Comparison of ENCODE assay signal across 12 cellular contexts in genomic region chr5:149002053-149002452, GRCh38.
DNase-seq lines count a peak whose midpoint lies in the region; ATAC-seq and TF ChIP-seq lines count a peak whose summit lies in the region.
"Had no signal": no experiment of that assay in that cellular context is flagged by ENCODE, and none has a peak within 500 bp of the region (broad histone marks: within the 10 kb centered on the region; RNA-seq: fewer than 3 reads in every experiment).

No MANE protein-coding gene starts in this region.

- H3K27ac ChIP-seq in RWPE1 (peak overlapping the region; percentile 40; the same call in 1 of the 2 replicates), parathyroid adenoma (no peak overlapping the region)

- H3K27me3 Mint-ChIP-seq in activated CD8-positive, alpha-beta T cell treated with anti-CD3 and anti-CD28 coated beads for 36 hours: peaks cover 19% of the 10 kb centered on the region

- no peaks in the 10 kb centered on the region for H3K36me3 Mint-ChIP-seq in activated CD8-positive, alpha-beta T cell treated with anti-CD3 and anti-CD28 coated beads for 36 hours (ENCODE audit: low read depth)
- H3K36me3 Mint-ChIP-seq: activated naive CD8-positive, alpha-beta T cell treated with anti-CD3 and anti-CD28 coated beads, Interleukin-2, amount 10 ng/mL, durations not matched to agents 7 days and 5 days; T-cell had no signal

- H3K4me3 Mint-ChIP-seq in activated CD8-positive, alpha-beta T cell treated with anti-CD3 and anti-CD28 coated beads for 36 hours: no peak overlapping the region
- H3K4me3 Mint-ChIP-seq: activated naive CD8-positive, alpha-beta T cell treated with anti-CD3 and anti-CD28 coated beads, Interleukin-2, amount 10 ng/mL, durations not matched to agents 7 days and 5 days; T-cell had no signal

- no peak overlapping the region for H3K9ac ChIP-seq in parathyroid adenoma

- no peak overlapping the region for H3K27ac Mint-ChIP-seq in activated CD8-positive, alpha-beta T cell treated with anti-CD3 and anti-CD28 coated beads for 36 hours
- H3K27ac Mint-ChIP-seq: activated naive CD8-positive, alpha-beta T cell treated with anti-CD3 and anti-CD28 coated beads, Interleukin-2, amount 10 ng/mL, durations not matched to agents 7 days and 5 days; T-cell had no signal

- no peaks in the 10 kb centered on the region for H3K36me3 ChIP-seq in parathyroid adenoma (ENCODE audit: control insufficient read depth, insufficient read depth, low read length)

- TF ChIP-seq CTCF in RWPE1 (conservative IDR thresholded peaks at IDR 0.05; ENCODE audit: low read depth) (no peak), parathyroid adenoma (IDR thresholded peaks at IDR 0.05) (no peak)
- TF ChIP-seq CTCF in activated CD8-positive, alpha-beta T cell treated with anti-CD3 and anti-CD28 coated beads for 36 hours (IDR thresholded peaks at IDR 0.05): no peak

- CTCF ChIA-PET in RWPE1 (lab: Yijun Ruan, JAX): interaction anchor here (0.5 to 8.2 kb wide), 11 partner anchors 9 to 322 kb away, joined by 3 to 68 read pairs (median 4); no protein-coding TSS in a partner anchor
- CTCF ChIA-PET in activated CD8-positive, alpha-beta T cell treated with anti-CD3 and anti-CD28 coated beads for 36 hours (lab: Charles Lee): interaction anchor here (1.1 to 18.7 kb wide), 4 partner anchors 33 to 266 kb away, joined by 3 to 296 read pairs (median 4); no protein-coding TSS in a partner anchor

- peak overlapping the region; percentile 13 for H2AFZ ChIP-seq in parathyroid adenoma

- H3K4me1 ChIP-seq in parathyroid adenoma: peaks cover 11% of the 10 kb centered on the region

- no peaks in the 10 kb centered on the region for H3K4me1 Mint-ChIP-seq in activated CD8-positive, alpha-beta T cell treated with anti-CD3 and anti-CD28 coated beads for 36 hours (ENCODE audit: low read depth)
- H3K4me1 Mint-ChIP-seq: activated naive CD8-positive, alpha-beta T cell treated with anti-CD3 and anti-CD28 coated beads, Interleukin-2, amount 10 ng/mL, durations not matched to agents 7 days and 5 days; T-cell had no signal

- H3K4me3 ChIP-seq in parathyroid adenoma (ENCODE audit: low read depth, low read length): no peak overlapping the region

- H3K9me3 Mint-ChIP-seq in activated CD8-positive, alpha-beta T cell treated with anti-CD3 and anti-CD28 coated beads for 36 hours: no peaks in the 10 kb centered on the region
- H3K9me3 Mint-ChIP-seq: activated naive CD8-positive, alpha-beta T cell treated with anti-CD3 and anti-CD28 coated beads, Interleukin-2, amount 10 ng/mL, durations not matched to agents 7 days and 5 days; T-cell had no signal

- DNase-seq in ELR (ENCODE audit: low read depth) (peak; percentile 100), RWPE1 (ENCODE audit: low spot score) (peak; percentile 86), fibroblast of the conjunctiva (ENCODE audit: low read depth) (peak; percentile 82), occipital lobe (lab: John Stamatoyannopoulos, UW) (no peak)
- no peak for DNase-seq in activated CD8-positive, alpha-beta T cell treated with anti-CD3 and anti-CD28 coated beads for 36 hours
- DNase-seq: activated naive CD8-positive, alpha-beta T cell treated with anti-CD3 and anti-CD28 coated beads, Interleukin-2, amount 10 ng/mL, durations not matched to agents 7 days and 5 days; midbrain; MM.1S; T-cell had no signal

- H3K9me3 ChIP-seq in parathyroid adenoma (ENCODE audit: control insufficient read depth, low read length): no peaks in the 10 kb centered on the region

- no peaks in the 10 kb centered on the region for H3K79me2 ChIP-seq in parathyroid adenoma

- intact Hi-C loops in activated CD8-positive, alpha-beta T cell treated with anti-CD3 and anti-CD28 coated beads for 36 hours (cut with micrococcal nuclease): no loop called here

- H3K4me2 ChIP-seq in parathyroid adenoma (ENCODE audit: low read length): no peak overlapping the region

- no peak for ATAC-seq in GM21576 (IDR thresholded peaks at IDR 0.05; ENCODE audit: unreplicated experiment)
- ATAC-seq in GM21526 (IDR thresholded peaks at IDR 0.05; ENCODE audit: low FRiP score, unreplicated experiment): no peak
- ATAC-seq in activated CD8-positive, alpha-beta T cell treated with anti-CD3 and anti-CD28 coated beads for 36 hours: no peak
- ATAC-seq: T-cell had no signal

- POLR2A ChIA-PET in RWPE1 (lab: Yijun Ruan, JAX; ENCODE audit: low non-redundant PET): no interaction called here
- POLR2A ChIA-PET in activated CD8-positive, alpha-beta T cell treated with anti-CD3 and anti-CD28 coated beads for 36 hours (lab: Charles Lee): interaction anchor here (1.1 kb wide), 1 partner anchor 33 kb away, joined by 3 read pairs; no protein-coding TSS in a partner anchor

- H3K27me3 ChIP-seq in parathyroid adenoma (ENCODE audit: control insufficient read depth, insufficient read depth, low read length): no peaks in the 10 kb centered on the region

Comparison
In these comparisons a context has a peak if more than half of its experiments do, and no peak if none do; other contexts are left out.
1. DNase-seq: peak in ELR (single experiment), RWPE1 (single experiment) and fibroblast of the conjunctiva (single experiment); none in activated CD8-positive, alpha-beta T cell treated with anti-CD3 and anti-CD28 coated beads for 36 hours (single experiment) and occipital lobe (single experiment).